1 cellular context compared by ENCODE assay signal in the genomic region with DNA sequence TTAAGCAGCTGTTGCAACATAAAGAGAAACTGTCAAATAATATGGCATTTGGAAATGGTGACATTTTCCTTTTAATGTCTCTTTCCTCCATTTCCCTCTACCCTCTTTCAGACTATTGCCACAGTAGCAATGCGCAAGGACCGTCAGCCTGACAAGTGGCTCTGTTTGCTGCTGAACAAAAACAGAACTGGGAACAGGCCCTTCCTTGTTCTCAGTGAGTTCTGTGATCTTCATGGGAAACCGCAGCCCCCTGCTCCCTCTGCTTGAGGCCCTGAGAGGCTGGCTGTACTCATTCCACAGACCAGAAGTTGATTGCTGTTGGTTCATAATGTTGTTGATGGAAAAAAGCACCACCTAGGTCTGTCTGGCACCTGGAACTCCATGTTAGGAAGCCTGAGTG.
TF ChIP-seq lines count a peak whose summit lies in the region.

No MANE protein-coding gene starts in this region.

TF ChIP-seq in GM12878, 131 proteins besides CTCF, POLR2A, EP300 and RAD21 (continued from another document):
- TF ChIP-seq YY1 (IDR thresholded peaks at IDR 0.05; ENCODE audit: low read depth, low read length) (no peak), IRF5 (IDR thresholded peaks at IDR 0.05; ENCODE audit: borderline replicate concordance) (no peak), SPI1 (IDR thresholded peaks at IDR 0.05; ENCODE audit: borderline replicate concordance, insufficient read depth, low read depth, low read length) (peak; percentile 13; the same call in 1 of the 2 replicates), SMAD1 (IDR thresholded peaks at IDR 0.05; ENCODE audit: low read depth, partially characterized antibody) (no peak), CBFB (IDR thresholded peaks at IDR 0.05; ENCODE audit: low read depth) (no peak), CHD4 (IDR thresholded peaks at IDR 0.05) (no peak), SMARCA5 (IDR thresholded peaks at IDR 0.05) (no peak), ZNF274 (IDR thresholded peaks at IDR 0.05; ENCODE audit: insufficient read depth, insufficient read length) (no peak), ZNF207 (IDR thresholded peaks at IDR 0.05; ENCODE audit: borderline replicate concordance) (no peak)
TF ChIP-seq in GM12878: peak in this region for 3.
